1 cellular context compared by ENCODE assay signal in genomic region chr19:54209748-54210494, GRCh38.
A peak's percentile ranks its signal among the peaks of the same experiment; 100 is the strongest.
TF ChIP-seq lines count a peak whose summit lies in the region.

No MANE protein-coding gene starts in this region.

TF ChIP-seq in HepG2, 621 proteins besides CTCF, POLR2A, EP300 and RAD21 (continued from another document and continues in another):
- TF ChIP-seq HMGXB3 (CRISPR knock-in tag; IDR thresholded peaks at IDR 0.05; ENCODE audit: borderline replicate concordance) (no peak; the same call in 1 of the 2 replicates), RFXANK (CRISPR knock-in tag; IDR thresholded peaks at IDR 0.05) (peak; percentile 35; the same call in 1 of the 2 replicates), ZNF746 (CRISPR knock-in tag; IDR thresholded peaks at IDR 0.05) (0 out of 2 replicates have a peak, but pooled peaks have one; percentile 74), ZNF724P (CRISPR knock-in tag; IDR thresholded peaks at IDR 0.05; ENCODE audit: borderline replicate concordance) (0 out of 2 replicates have a peak, but pooled peaks have one; percentile 34), ZSCAN21 (CRISPR knock-in tag; IDR thresholded peaks at IDR 0.05; ENCODE audit: borderline replicate concordance) (0 out of 2 replicates have a peak, but pooled peaks have one; percentile 27), THYN1 (CRISPR knock-in tag; IDR thresholded peaks at IDR 0.05; ENCODE audit: borderline replicate concordance, low read depth) (no peak), HOXA7 (CRISPR knock-in tag; IDR thresholded peaks at IDR 0.05) (no peak), KDM2A (CRISPR knock-in tag; IDR thresholded peaks at IDR 0.05; ENCODE audit: borderline replicate concordance, low read depth) (peak; percentile 48; the same call in 1 of the 2 replicates), NPAS2 (CRISPR knock-in tag; IDR thresholded peaks at IDR 0.05; ENCODE audit: borderline replicate concordance) (no peak), POGK (CRISPR knock-in tag; conservative IDR thresholded peaks at IDR 0.05) (peak; percentile 59; the same call in 1 of the 2 replicates), MED1 (CRISPR knock-in tag; IDR thresholded peaks at IDR 0.05) (peak; percentile 84), MIER3 (CRISPR knock-in tag; IDR thresholded peaks at IDR 0.05; ENCODE audit: borderline replicate concordance) (peak; percentile 95), SKIL (CRISPR knock-in tag; IDR thresholded peaks at IDR 0.05; ENCODE audit: borderline replicate concordance) (peak; percentile 72; the same call in 1 of the 2 replicates), ZNF382 (CRISPR knock-in tag; IDR thresholded peaks at IDR 0.05; ENCODE audit: borderline replicate concordance) (no peak), ZNF784 (CRISPR knock-in tag; IDR thresholded peaks at IDR 0.05; ENCODE audit: borderline replicate concordance) (no peak), SNAPC2 (CRISPR knock-in tag; IDR thresholded peaks at IDR 0.05) (no peak), FOXP1 (IDR thresholded peaks at IDR 0.05) (no peak), FOXP1 (CRISPR knock-in tag; IDR thresholded peaks at IDR 0.05) (peak; percentile 79), TSC22D2 (CRISPR knock-in tag; IDR thresholded peaks at IDR 0.05; ENCODE audit: borderline replicate concordance) (0 out of 2 replicates have a peak, but pooled peaks have one; percentile 26), TBL1XR1 (IDR thresholded peaks at IDR 0.05; ENCODE audit: borderline replicate concordance, low read length, partially characterized antibody) (peak; percentile 24), SIX1 (CRISPR knock-in tag; IDR thresholded peaks at IDR 0.05; ENCODE audit: borderline replicate concordance) (peak; percentile 72; the same call in 1 of the 2 replicates), ZNF331 (CRISPR knock-in tag; IDR thresholded peaks at IDR 0.05) (peak; percentile 84), YEATS4 (CRISPR knock-in tag; IDR thresholded peaks at IDR 0.05; ENCODE audit: borderline replicate concordance) (peak; percentile 51; the same call in 1 of the 2 replicates), CEBPG (CRISPR knock-in tag; IDR thresholded peaks at IDR 0.05) (peak; percentile 90), NR2F6 (IDR thresholded peaks at IDR 0.05) (peak; percentile 53; the same call in 1 of the 2 replicates), NR2F6 (CRISPR knock-in tag; IDR thresholded peaks at IDR 0.05) (peak; percentile 83; the same call in 1 of the 2 replicates), FOXK2 (IDR thresholded peaks at IDR 0.05) (no peak), SOX13 (IDR thresholded peaks at IDR 0.05) (no peak), SOX13 (CRISPR knock-in tag; conservative IDR thresholded peaks at IDR 0.05 in 1 of 2, IDR thresholded peaks at IDR 0.05 in 1 of 2) (peak in 1 of 2 experiments; percentile 86; a peak in 2 of 4 replicates), ZNF710 (CRISPR knock-in tag; IDR thresholded peaks at IDR 0.05; ENCODE audit: borderline replicate concordance) (peak; percentile 42; the same call in 1 of the 2 replicates), ZBTB20 (CRISPR knock-in tag; IDR thresholded peaks at IDR 0.05; ENCODE audit: borderline replicate concordance, low read depth) (peak; percentile 3; the same call in 1 of the 2 replicates), CBX5 (CRISPR knock-in tag; IDR thresholded peaks at IDR 0.05; ENCODE audit: borderline replicate concordance) (peak; percentile 55; the same call in 1 of the 2 replicates), KAT8 (CRISPR knock-in tag; IDR thresholded peaks at IDR 0.05) (peak; percentile 61; the same call in 1 of the 2 replicates), ARID3A (IDR thresholded peaks at IDR 0.05; ENCODE audit: low read depth, low read length) (peak; percentile 73), TCF7 (IDR thresholded peaks at IDR 0.05; ENCODE audit: low read depth) (peak; percentile 10; the same call in 1 of the 2 replicates), MNT (IDR thresholded peaks at IDR 0.05) (peak; percentile 43; the same call in 1 of the 2 replicates), PAXIP1 (CRISPR knock-in tag; conservative IDR thresholded peaks at IDR 0.05) (peak; percentile 78), ZNF670 (CRISPR knock-in tag; IDR thresholded peaks at IDR 0.05; ENCODE audit: borderline replicate concordance) (no peak), NR2F1 (CRISPR knock-in tag; IDR thresholded peaks at IDR 0.05) (no peak; a peak in 1 of 4 replicates), IRF9 (CRISPR knock-in tag; IDR thresholded peaks at IDR 0.05; ENCODE audit: borderline replicate concordance) (0 out of 2 replicates have a peak, but pooled peaks have one; percentile 16), CEBPB (IDR thresholded peaks at IDR 0.05; ENCODE audit: borderline replicate concordance, low read depth, low read length) (peak; percentile 87)
